In the genomic region with DNA sequence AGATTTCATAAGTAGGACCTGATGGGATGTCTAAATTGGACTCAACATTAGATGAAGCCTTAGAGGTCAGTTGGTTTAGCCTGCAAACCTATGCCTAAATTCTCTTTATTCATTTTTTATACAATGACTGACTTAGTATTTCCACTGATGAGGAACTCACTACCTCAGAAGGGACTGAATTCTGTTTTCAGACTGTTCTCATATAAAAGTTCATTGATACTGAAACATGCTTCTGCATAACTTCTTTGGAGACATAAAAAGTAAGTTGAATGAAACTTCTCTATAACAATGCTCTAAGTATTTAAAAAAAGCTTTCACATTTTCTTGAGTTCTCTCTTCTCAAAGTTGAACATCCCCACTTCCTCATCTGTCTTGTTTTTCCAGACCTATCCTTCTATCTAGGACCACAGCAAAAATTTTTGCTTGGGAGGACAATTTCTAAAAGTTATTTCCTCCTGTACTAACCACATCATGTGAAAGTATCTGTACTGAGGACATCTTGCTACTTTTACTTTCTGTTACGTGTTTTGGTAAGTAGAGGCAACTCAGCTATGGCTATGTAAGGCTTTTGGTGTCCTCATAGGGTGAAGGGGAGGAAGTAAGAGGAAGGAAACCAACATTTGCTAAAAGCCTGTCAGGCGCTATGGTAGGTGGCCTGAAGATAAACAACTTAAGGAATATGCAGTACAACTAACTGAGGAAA, we compare ENCODE assay signal across 8 cellular contexts.
DNase-seq lines count a peak whose midpoint lies in the region; ATAC-seq and TF ChIP-seq lines count a peak whose summit lies in the region.

No MANE protein-coding gene starts in this region.

- peak overlapping the region; percentile 98 for H3K27ac Mint-ChIP-seq in activated naive CD4-positive, alpha-beta T cell treated with anti-CD3 and anti-CD28 coated beads, Interleukin-2, amount 50 U/mL, for 24 hours
- H3K27ac Mint-ChIP-seq in activated naive CD8-positive, alpha-beta T cell treated with anti-CD3 and anti-CD28 coated beads, Interleukin-2, amount 10 ng/mL, durations not matched to agents 7 days and 5 days: peak overlapping the region; percentile 87
- H3K27ac Mint-ChIP-seq in Calu3 (ENCODE audit: unreplicated experiment): no peak overlapping the region

- no peak for TF ChIP-seq CTCF in Calu3 (IDR thresholded peaks at IDR 0.05; ENCODE audit: unreplicated experiment)

- DNase-seq in activated naive CD4-positive, alpha-beta T cell (lab: John Stamatoyannopoulos, UW): no peak
- DNase-seq in activated naive CD8-positive, alpha-beta T cell treated with anti-CD3 and anti-CD28 coated beads, Interleukin-2, amount 10 ng/mL, durations not matched to agents 7 days and 5 days: no peak
- DNase-seq in aorta (no peak), Calu3 (no peak), HPDE6-E6E7 (ENCODE audit: extremely low spot score) (no peak), GF-D8 (lab: John Stamatoyannopoulos, UW) (no peak)

- peak overlapping the region; percentile 78 for H3K4me3 Mint-ChIP-seq in activated naive CD4-positive, alpha-beta T cell treated with anti-CD3 and anti-CD28 coated beads, Interleukin-2, amount 50 U/mL, for 24 hours
- peak overlapping the region; percentile 74 for H3K4me3 Mint-ChIP-seq in activated naive CD8-positive, alpha-beta T cell treated with anti-CD3 and anti-CD28 coated beads, Interleukin-2, amount 10 ng/mL, durations not matched to agents 7 days and 5 days
- H3K4me3 Mint-ChIP-seq in Calu3 (ENCODE audit: low read depth, unreplicated experiment): no peak overlapping the region

- peaks cover 0 to 5% of the 10 kb centered on the region in 2 donors for H3K36me3 ChIP-seq in aorta (ENCODE audit: control insufficient read depth in 1 of 2, insufficient read depth in 2 of 2, low read length in 1 of 2)

- BruUV-seq in Calu3 (replicated peaks; lab: Mats Ljungman, UMichigan): no TSS peak

- no peaks in the 10 kb centered on the region for H3K27me3 ChIP-seq in aorta (ENCODE audit: control insufficient read depth in 1 of 2, insufficient read depth in 2 of 2, low read length in 1 of 2)

- ATAC-seq in HG03135 (IDR thresholded peaks at IDR 0.05; ENCODE audit: unreplicated experiment) (peak; percentile 84), aorta (ENCODE audit: low FRiP score) (peak; percentile 48)
- peak; percentile 100 for ATAC-seq in activated naive CD8-positive, alpha-beta T cell treated with anti-CD3 and anti-CD28 coated beads, Interleukin-2, amount 10 ng/mL, durations not matched to agents 7 days and 5 days (ENCODE audit: low read depth)

- H3K9me3 Mint-ChIP-seq in activated naive CD4-positive, alpha-beta T cell treated with anti-CD3 and anti-CD28 coated beads, Interleukin-2, amount 50 U/mL, for 24 hours: no peaks in the 10 kb centered on the region
- no peaks in the 10 kb centered on the region for H3K9me3 Mint-ChIP-seq in activated naive CD8-positive, alpha-beta T cell treated with anti-CD3 and anti-CD28 coated beads, Interleukin-2, amount 10 ng/mL, durations not matched to agents 7 days and 5 days
- H3K9me3 Mint-ChIP-seq in Calu3 (ENCODE audit: low read depth, unreplicated experiment): no peaks in the 10 kb centered on the region

- 93% methylated on average over 2 of the region's 2 CpGs for WGBS in aorta, 2 donors

- H3K36me3 Mint-ChIP-seq in activated naive CD4-positive, alpha-beta T cell treated with anti-CD3 and anti-CD28 coated beads, Interleukin-2, amount 50 U/mL, for 24 hours: peaks cover 20% of the 10 kb centered on the region
- peaks cover 29% of the 10 kb centered on the region for H3K36me3 Mint-ChIP-seq in activated naive CD8-positive, alpha-beta T cell treated with anti-CD3 and anti-CD28 coated beads, Interleukin-2, amount 10 ng/mL, durations not matched to agents 7 days and 5 days
- peaks cover 11% of the 10 kb centered on the region for H3K36me3 Mint-ChIP-seq in Calu3 (ENCODE audit: insufficient read depth, unreplicated experiment)

- peaks cover 39% of the 10 kb centered on the region for H3K4me1 Mint-ChIP-seq in activated naive CD4-positive, alpha-beta T cell treated with anti-CD3 and anti-CD28 coated beads, Interleukin-2, amount 50 U/mL, for 24 hours
- H3K4me1 Mint-ChIP-seq in activated naive CD8-positive, alpha-beta T cell treated with anti-CD3 and anti-CD28 coated beads, Interleukin-2, amount 10 ng/mL, durations not matched to agents 7 days and 5 days: peaks cover 29% of the 10 kb centered on the region
- no peaks in the 10 kb centered on the region for H3K4me1 Mint-ChIP-seq in Calu3 (ENCODE audit: low read depth, unreplicated experiment)

- H3K9me3 ChIP-seq in aorta (ENCODE audit: control insufficient read depth, low read length): no peaks in the 10 kb centered on the region

- CTCF ChIA-PET in Calu3 (lab: Charles Lee): no interaction called here

- H3K4me3 ChIP-seq in aorta (ENCODE audit: low read length in 2 of 2): no peak overlapping the region

- H3K4me1 ChIP-seq in aorta (ENCODE audit: control insufficient read depth in 1 of 2, insufficient read depth in 2 of 2, low read length in 2 of 2): no peaks in the 10 kb centered on the region

- intact Hi-C loops in aorta (cut with DNase I): no loop called here
- intact Hi-C loops in Calu3 (cut with micrococcal nuclease; ENCODE audit: unreplicated experiment): no loop called here

- no peak overlapping the region for H3K27ac ChIP-seq in aorta (ENCODE audit: low read depth in 1 of 2, low read length in 2 of 2)

- no peaks in the 10 kb centered on the region for H3K27me3 Mint-ChIP-seq in activated naive CD4-positive, alpha-beta T cell treated with anti-CD3 and anti-CD28 coated beads, Interleukin-2, amount 50 U/mL, for 24 hours
- no peaks in the 10 kb centered on the region for H3K27me3 Mint-ChIP-seq in activated naive CD8-positive, alpha-beta T cell treated with anti-CD3 and anti-CD28 coated beads, Interleukin-2, amount 10 ng/mL, durations not matched to agents 7 days and 5 days
- no peaks in the 10 kb centered on the region for H3K27me3 Mint-ChIP-seq in Calu3 (ENCODE audit: unreplicated experiment)

- POLR2A ChIA-PET in activated naive CD8-positive, alpha-beta T cell treated with anti-CD3 and anti-CD28 coated beads, Interleukin-2, amount 10 ng/mL, durations not matched to agents 7 days and 5 days (lab: Charles Lee): interaction anchor here (2.4 kb wide), 1 partner anchor 65 kb away, joined by 10 read pairs; a partner anchor contains a TSS

Comparison
In these comparisons a context has a peak if more than half of its experiments do, and no peak if none do; other contexts are left out.
1. ATAC-seq: peak in every context shown above with its lines; median percentile 100 in activated naive CD8-positive, alpha-beta T cell treated with anti-CD3 and anti-CD28 coated beads, Interleukin-2, amount 10 ng/mL, durations not matched to agents 7 days and 5 days; 84 in HG03135; 48 in aorta.